In genomic region chr10:57562211-57562610, GRCh38 we compare ENCODE assay signal across 8 cellular contexts.
"Had no signal": no experiment of that assay in that cellular context is flagged by ENCODE, and none has a peak within 500 bp of the region (broad histone marks: within the 10 kb centered on the region; RNA-seq: fewer than 3 reads in every experiment).

No MANE protein-coding gene starts in this region.

- H3K4me1 ChIP-seq: HAP-1 had no signal

- H3K9me3 ChIP-seq: HAP-1 had no signal

- H2AFZ ChIP-seq: GM23248 had no signal

- DNase-seq: GM23248, GOT3, H7, HFFc6 had no signal

- H3K36me3 ChIP-seq: HAP-1 had no signal

- H3K4me3 ChIP-seq: GM23248, HAP-1 had no signal

- ATAC-seq: HCT116, HepG2 had no signal

- H3K27ac ChIP-seq: GM23248, HL-60 had no signal

- FAIRE-seq: HepG2 had no signal
